15 cellular contexts compared by ENCODE assay signal in the genomic region with DNA sequence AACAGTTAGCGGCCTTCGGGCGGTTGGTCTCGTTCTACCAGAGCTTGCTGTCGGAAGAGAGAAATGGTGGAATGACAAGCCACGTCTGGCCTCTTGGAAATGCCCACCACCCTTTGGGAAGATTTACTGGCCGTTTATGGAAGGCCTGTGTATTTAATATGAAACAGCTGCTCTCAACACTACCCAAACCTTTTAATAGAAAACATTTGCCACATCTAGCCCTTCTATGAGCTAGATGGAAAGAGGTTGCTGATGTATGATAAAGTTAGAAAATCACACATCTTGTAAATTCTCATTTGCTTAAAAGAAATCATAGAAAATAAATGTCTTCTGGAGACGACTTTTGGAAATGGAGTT. TPM values are rescaled to one million over a fixed set of nuclear protein-coding genes. Genes with fewer than 3 reads are reported as not detected.
DNase-seq lines count a peak whose midpoint lies in the region; ATAC-seq and TF ChIP-seq lines count a peak whose summit lies in the region.
"Had no signal": no experiment of that assay in that cellular context is flagged by ENCODE, and none has a peak within 500 bp of the region (broad histone marks: within the 10 kb centered on the region; RNA-seq: fewer than 3 reads in every experiment).

No MANE protein-coding gene starts in this region.

- H3K9me3 Mint-ChIP-seq in endothelial cell (ENCODE audit: unreplicated experiment), result no peaks in the 10 kb centered on the region
- H3K9me3 Mint-ChIP-seq in stimulated activated effector memory CD8-positive, alpha-beta T cell treated with anti-CD3 and anti-CD28 coated beads, Interleukin-12 subunit alpha, Interleukin-12 subunit beta, amount 100 ng/mL, for 72 hours, result no peaks in the 10 kb centered on the region
- H3K9me3 Mint-ChIP-seq: neural progenitor cell had no signal

- no peak for TF ChIP-seq CTCF in 22Rv1 (IDR thresholded peaks at IDR 0.05)
- no peak for TF ChIP-seq CTCF in endothelial cell (IDR thresholded peaks at IDR 0.05; ENCODE audit: unreplicated experiment)
- TF ChIP-seq CTCF in ovary (IDR thresholded peaks at IDR 0.05), result no peak

- peaks cover 4% of the 10 kb centered on the region for H3K4me1 Mint-ChIP-seq in endothelial cell (ENCODE audit: unreplicated experiment)
- H3K4me1 Mint-ChIP-seq in stimulated activated effector memory CD8-positive, alpha-beta T cell treated with anti-CD3 and anti-CD28 coated beads, Interleukin-12 subunit alpha, Interleukin-12 subunit beta, amount 100 ng/mL, for 72 hours, result no peaks in the 10 kb centered on the region
- H3K4me1 Mint-ChIP-seq: neural progenitor cell had no signal

- intact Hi-C loops in ovary (cut with DNase I), result no loop called here

- no peaks in the 10 kb centered on the region for H3K4me1 ChIP-seq in HUES6 (ENCODE audit: control insufficient read depth, insufficient read depth, low read length)
- no peaks in the 10 kb centered on the region for H3K4me1 ChIP-seq in ovary (ENCODE audit: insufficient read depth)
- H3K4me1 ChIP-seq: HAP-1, neural progenitor cell had no signal

- H3K27ac ChIP-seq in 22Rv1, result peak overlapping the region; percentile 3; the same call in 1 of the 2 replicates
- no peak overlapping the region for H3K27ac ChIP-seq in HUES6 (ENCODE audit: low read depth, low read length)
- no peak overlapping the region for H3K27ac ChIP-seq in ovary
- H3K27ac ChIP-seq: BLaER1 treated with 17β-estradiol and CSF1 and Interleukin-3, amounts not matched to agents 10 nM and 100 nM; neural progenitor cell had no signal

- no peak for TF ChIP-seq POLR2A in ovary (IDR thresholded peaks at IDR 0.05)

- H3K9me3 ChIP-seq in HUES6 (ENCODE audit: control insufficient read depth, insufficient read depth, low read depth, low read length) (no peaks in the 10 kb centered on the region), ovary (no peaks in the 10 kb centered on the region)
- H3K9me3 ChIP-seq: HAP-1, MG63 had no signal

- H3K4me3 Mint-ChIP-seq in endothelial cell (ENCODE audit: unreplicated experiment), result peak overlapping the region; percentile 34
- H3K4me3 Mint-ChIP-seq in stimulated activated effector memory CD8-positive, alpha-beta T cell treated with anti-CD3 and anti-CD28 coated beads, Interleukin-12 subunit alpha, Interleukin-12 subunit beta, amount 100 ng/mL, for 72 hours, result no peak overlapping the region
- H3K4me3 Mint-ChIP-seq: neural progenitor cell had no signal

- H3K4me3 ChIP-seq in HUES6 (ENCODE audit: low read depth, low read length) (peak overlapping the region; percentile 47; the same call in 1 of the 2 replicates), ovary (peak overlapping the region; percentile 29)
- H3K4me3 ChIP-seq: BLaER1 treated with 17β-estradiol and CSF1 and Interleukin-3, amounts not matched to agents 10 nM and 100 nM; HAP-1; MG63; neural progenitor cell had no signal

- no peaks in the 10 kb centered on the region for H3K27me3 Mint-ChIP-seq in endothelial cell (ENCODE audit: unreplicated experiment)

- ATAC-seq in GM21529 (IDR thresholded peaks at IDR 0.05; ENCODE audit: unreplicated experiment) (no peak), GM21723 (IDR thresholded peaks at IDR 0.05; ENCODE audit: unreplicated experiment) (no peak)
- ATAC-seq in stimulated activated effector memory CD8-positive, alpha-beta T cell treated with anti-CD3 and anti-CD28 coated beads, Interleukin-12 subunit alpha, Interleukin-12 subunit beta, amount 100 ng/mL, for 72 hours, result no peak
- ATAC-seq: Panc1 had no signal

- H3K9ac ChIP-seq in HUES6 (ENCODE audit: low read length), result no peak overlapping the region
- H3K9ac ChIP-seq: BLaER1 treated with 17β-estradiol and CSF1 and Interleukin-3, amounts not matched to agents 10 nM and 100 nM; neural progenitor cell had no signal

- peak overlapping the region; percentile 49 for H3K27ac Mint-ChIP-seq in endothelial cell (ENCODE audit: unreplicated experiment)
- H3K27ac Mint-ChIP-seq in stimulated activated effector memory CD8-positive, alpha-beta T cell treated with anti-CD3 and anti-CD28 coated beads, Interleukin-12 subunit alpha, Interleukin-12 subunit beta, amount 100 ng/mL, for 72 hours, result no peak overlapping the region
- H3K27ac Mint-ChIP-seq: neural progenitor cell had no signal

- H3K36me3 ChIP-seq in HUES6 (ENCODE audit: control insufficient read depth, insufficient read depth, low read length) (peaks cover 4% of the 10 kb centered on the region), ovary (no peaks in the 10 kb centered on the region)
- H3K36me3 ChIP-seq: neural progenitor cell had no signal

- no peak for TF ChIP-seq EP300 in ovary (IDR thresholded peaks at IDR 0.05)

- H3K36me3 Mint-ChIP-seq in endothelial cell (ENCODE audit: low read depth, unreplicated experiment), result peaks cover 4% of the 10 kb centered on the region
- peaks cover 7% of the 10 kb centered on the region for H3K36me3 Mint-ChIP-seq in stimulated activated effector memory CD8-positive, alpha-beta T cell treated with anti-CD3 and anti-CD28 coated beads, Interleukin-12 subunit alpha, Interleukin-12 subunit beta, amount 100 ng/mL, for 72 hours

- H3K27me3 ChIP-seq in HUES6 (ENCODE audit: control insufficient read depth, insufficient read depth, low read length) (no peaks in the 10 kb centered on the region), ovary (no peaks in the 10 kb centered on the region)
- H3K27me3 ChIP-seq: BLaER1 treated with 17β-estradiol and CSF1 and Interleukin-3, amounts not matched to agents 10 nM and 100 nM; MG63; neural progenitor cell had no signal

- DNase-seq in endothelial cell (ENCODE audit: low spot score), result no peak
- DNase-seq in ovary, result no peak
- DNase-seq in T-helper 2 cell, result no peak
- DNase-seq in stimulated activated effector memory CD8-positive, alpha-beta T cell treated with anti-CD3 and anti-CD28 coated beads, Interleukin-12 subunit alpha, Interleukin-12 subunit beta, amount 100 ng/mL, for 72 hours (ENCODE audit: low spot score in 2 of 2), result no peak
- DNase-seq: activated naive CD4-positive, alpha-beta T cell treated with anti-CD3 and anti-CD28 coated beads, Interleukin-2, amount 50 U/mL, for 16 hours; MG63; NCI-H446 treated with DMSO at 0.1 percent for 48 hours had no signal

- 52 to 70% (median 56%) methylated on average over 8 of the region's 8 CpGs for WGBS in ovary, 3 donors

RNA-seq across cellular contexts. Expression of gene NUP42, which starts 24.6 kb away (rescaled TPM):
- total RNA-seq in endothelial cell (ENCODE audit: unreplicated experiment), result 32.4 TPM
- total RNA-seq in ovary, result 10 to 100 TPM; 17.6 to 30.8 (median 23.1) TPM
- polyA plus RNA-seq in ovary, result 10 to 100 TPM; 18.5 to 24.3 TPM

RNA-seq across cellular contexts. Expression of gene GPNMB, which starts 40.1 kb away (rescaled TPM):
- 0.49 TPM for total RNA-seq in endothelial cell (ENCODE audit: unreplicated experiment)
- 100 to 1,000 TPM in 2 of 7 donors, 10 to 100 TPM in 5; 13.9 to 143 (median 64.1) TPM for total RNA-seq in ovary
- 100 to 1,000 TPM in 1 of 2 donors, 10 to 100 TPM in 1; 38.0 to 431 TPM for polyA plus RNA-seq in ovary

Comparison
In these comparisons a context has a peak if more than half of its experiments do, and no peak if none do; other contexts are left out.
1. RNA of gene GPNMB, which starts 40.1 kb away (total RNA-seq): 13.9 to 143 TPM in ovary; 0.49 TPM in endothelial cell (single experiment); every median in the first group is over 10 times any median in the second.